In genomic region chr22:16845881-16846280, GRCh38 we compare ENCODE assay signal across 15 cellular contexts. TPM values are rescaled to one million over a fixed set of nuclear protein-coding genes. Genes with fewer than 3 reads are reported as not detected.
DNase-seq lines count a peak whose midpoint lies in the region; ATAC-seq and TF ChIP-seq lines count a peak whose summit lies in the region.
"Had no signal": no experiment of that assay in that cellular context is flagged by ENCODE, and none has a peak within 500 bp of the region (broad histone marks: within the 10 kb centered on the region; RNA-seq: fewer than 3 reads in every experiment).

No MANE protein-coding gene starts in this region.

- TF ChIP-seq CTCF in chondrocyte (IDR thresholded peaks at IDR 0.05) (no peak), tibial nerve (IDR thresholded peaks at IDR 0.05) (no peak), transverse colon (IDR thresholded peaks at IDR 0.05) (no peak), lower lobe of right lung (IDR thresholded peaks at IDR 0.05) (no peak)

- no peak overlapping the region for H3K4me3 ChIP-seq in H7 (ENCODE audit: insufficient read depth, low read depth, low read length)
- no peak overlapping the region for H3K4me3 ChIP-seq in tibial nerve
- no peak overlapping the region for H3K4me3 ChIP-seq in transverse colon
- H3K4me3 ChIP-seq in lower lobe of right lung: no peak overlapping the region
- H3K4me3 ChIP-seq: GM23248 had no signal

- intact Hi-C loops in transverse colon (cut with DNase I; ENCODE audit: low total_unique reads) (no loop called here), lower lobe of right lung (cut with DNase I) (no loop called here)

- TF ChIP-seq POLR2A in tibial nerve (IDR thresholded peaks at IDR 0.05) (no peak), transverse colon (IDR thresholded peaks at IDR 0.05) (no peak)

- no peaks in the 10 kb centered on the region for H3K4me1 ChIP-seq in tibial nerve
- H3K4me1 ChIP-seq in transverse colon: no peaks in the 10 kb centered on the region
- no peaks in the 10 kb centered on the region for H3K4me1 ChIP-seq in lower lobe of right lung
- H3K4me1 ChIP-seq: Caco-2 had no signal

- no peaks in the 10 kb centered on the region for H3K27me3 ChIP-seq in H7 (ENCODE audit: control insufficient read depth, insufficient read depth, low read length)
- H3K27me3 ChIP-seq in tibial nerve: no peaks in the 10 kb centered on the region
- no peaks in the 10 kb centered on the region for H3K27me3 ChIP-seq in transverse colon
- H3K27me3 ChIP-seq in lower lobe of right lung (ENCODE audit: low read depth): no peaks in the 10 kb centered on the region

- no peaks in the 10 kb centered on the region for H3K27me3 Mint-ChIP-seq in chondrocyte (ENCODE audit: low read depth)
- H3K27me3 Mint-ChIP-seq in stimulated activated memory B cell treated with anti-CD40 and anti-IgM and Interleukin-4, amounts not matched to agents 10 μg/mL and 1 μg/mL and 100 μg/mL, for 72 hours: no peaks in the 10 kb centered on the region

- H3K9me3 Mint-ChIP-seq in chondrocyte (ENCODE audit: low read depth): peaks cover 41% of the 10 kb centered on the region
- H3K9me3 Mint-ChIP-seq in stimulated activated memory B cell treated with anti-CD40 and anti-IgM and Interleukin-4, amounts not matched to agents 10 μg/mL and 1 μg/mL and 100 μg/mL, for 72 hours: peaks cover 7% of the 10 kb centered on the region

- H3K4me3 Mint-ChIP-seq in chondrocyte (ENCODE audit: unreplicated experiment): no peak overlapping the region
- H3K4me3 Mint-ChIP-seq in stimulated activated memory B cell treated with anti-CD40 and anti-IgM and Interleukin-4, amounts not matched to agents 10 μg/mL and 1 μg/mL and 100 μg/mL, for 72 hours: no peak overlapping the region
- H3K4me3 Mint-ChIP-seq: CD4-positive, alpha-beta memory T cell; H9 had no signal

- TF ChIP-seq EP300 in tibial nerve (IDR thresholded peaks at IDR 0.05) (no peak), transverse colon (IDR thresholded peaks at IDR 0.05; ENCODE audit: low read depth) (no peak)

- H3K27ac Mint-ChIP-seq in chondrocyte (ENCODE audit: unreplicated experiment): no peak overlapping the region
- no peak overlapping the region for H3K27ac Mint-ChIP-seq in stimulated activated memory B cell treated with anti-CD40 and anti-IgM and Interleukin-4, amounts not matched to agents 10 μg/mL and 1 μg/mL and 100 μg/mL, for 72 hours
- H3K27ac Mint-ChIP-seq: CD4-positive, alpha-beta memory T cell; H9 had no signal

- H3K36me3 Mint-ChIP-seq in chondrocyte (ENCODE audit: low read depth): peaks cover 1% of the 10 kb centered on the region
- no peaks in the 10 kb centered on the region for H3K36me3 Mint-ChIP-seq in stimulated activated memory B cell treated with anti-CD40 and anti-IgM and Interleukin-4, amounts not matched to agents 10 μg/mL and 1 μg/mL and 100 μg/mL, for 72 hours
- H3K36me3 Mint-ChIP-seq: CD4-positive, alpha-beta memory T cell had no signal

- WGBS in tibial nerve, 2 donors: 64 to 84% methylated on average over 4 to 5 of the region's 7 CpGs
- WGBS in transverse colon (ENCODE audit: low coverage in 1 of 2), 2 donors: 92% methylated on average over 6 of the region's 7 CpGs; no CpG with 5 or more reads in 1 of the 2 donors

- H3K27ac ChIP-seq in tibial nerve (no peak overlapping the region), transverse colon (no peak overlapping the region), lower lobe of right lung (no peak overlapping the region)
- H3K27ac ChIP-seq: GM23248 had no signal

- no peaks in the 10 kb centered on the region for H3K4me1 Mint-ChIP-seq in chondrocyte (ENCODE audit: low read depth)
- peaks cover 8% of the 10 kb centered on the region for H3K4me1 Mint-ChIP-seq in stimulated activated memory B cell treated with anti-CD40 and anti-IgM and Interleukin-4, amounts not matched to agents 10 μg/mL and 1 μg/mL and 100 μg/mL, for 72 hours
- H3K4me1 Mint-ChIP-seq: CD4-positive, alpha-beta memory T cell; H9 had no signal

- in situ Hi-C loops in transverse colon (cut with MboI; ENCODE audit: low pct_ligation_motif_present in 1 of 4, low pct_unique_long_range_greater_than_20kb in 1 of 4, low sequenced_read_pairs in 3 of 4): no loop called here

- H3K9me3 ChIP-seq in tibial nerve (peaks cover 0 to 13% (median 0%) of the 10 kb centered on the region in 4 donors), transverse colon (peaks cover 0 to 4% of the 10 kb centered on the region in 2 donors), lower lobe of right lung (no peaks in the 10 kb centered on the region)

- H3K36me3 ChIP-seq in H7 (replicated peaks; ENCODE audit: control insufficient read depth, insufficient read depth, low read length): no peaks in the 10 kb centered on the region
- no peaks in the 10 kb centered on the region for H3K36me3 ChIP-seq in tibial nerve
- H3K36me3 ChIP-seq in transverse colon: no peaks in the 10 kb centered on the region
- H3K36me3 ChIP-seq in lower lobe of right lung: no peaks in the 10 kb centered on the region

- DNase-seq in H7 (peak; percentile 15), chondrocyte (ENCODE audit: low spot score) (peak; percentile 79), tibial nerve (ENCODE audit: low spot score in 2 of 2) (no peak), transverse colon (no peak), lower lobe of right lung (no peak)
- DNase-seq: C1 segment of cervical spinal cord; Caco-2; CD4-positive, alpha-beta memory T cell; DMS153; DND-41; GM23248; H9 had no signal

- ATAC-seq in stimulated activated memory B cell treated with anti-CD40 and anti-IgM and Interleukin-4, amounts not matched to agents 10 μg/mL and 1 μg/mL and 100 μg/mL, for 72 hours: peak; percentile 39
- no peak for ATAC-seq in lower lobe of right lung
- ATAC-seq: HCT116 had no signal

RNA-seq across cellular contexts. Expression of gene XKR3, which starts 20.7 kb away (rescaled TPM):
- total RNA-seq in H7 (2014; rRNA removed; shearing (Covaris generic)): not detected in 2 replicates
- total RNA-seq in chondrocyte (not detected in 3 replicates), tibial nerve (not detected), transverse colon (not detected), lower lobe of right lung (0.30 TPM)
- total RNA-seq: A172; Caco-2; CD4-positive, alpha-beta memory T cell; GM23248; H9 had no signal

Comparison
In these comparisons a context has a peak if more than half of its experiments do, and no peak if none do; other contexts are left out.
1. DNase-seq: peak in H7 (single experiment) and chondrocyte (single experiment); none in tibial nerve (0 of 2), transverse colon (single experiment) and lower lobe of right lung (single experiment).